Comparison of ENCODE assay signal across 9 cellular contexts in genomic region chr3:142209655-142210054, GRCh38. TPM values are rescaled to one million over a fixed set of nuclear protein-coding genes. Genes with fewer than 3 reads are reported as not detected.
DNase-seq lines count a peak whose midpoint lies in the region; ATAC-seq and TF ChIP-seq lines count a peak whose summit lies in the region.
"Had no signal": no experiment of that assay in that cellular context is flagged by ENCODE, and none has a peak within 500 bp of the region (broad histone marks: within the 10 kb centered on the region; RNA-seq: fewer than 3 reads in every experiment).

No MANE protein-coding gene starts in this region.

- H3K36me3 ChIP-seq in PC-3 (ENCODE audit: low read depth, low read length) (peaks cover 17% of the 10 kb centered on the region), neuronal stem cell (replicated peaks in 1 of 2; ENCODE audit: control insufficient read depth in 2 of 2, insufficient read depth in 2 of 2, low read length in 2 of 2) (peaks cover 1 to 56% of the 10 kb centered on the region in 2 donors)

- no peaks in the 10 kb centered on the region for H3K4me1 ChIP-seq in PC-3 (ENCODE audit: insufficient read depth, low read length)
- H3K4me1 ChIP-seq in neuronal stem cell (ENCODE audit: control insufficient read depth in 2 of 2, insufficient read depth in 1 of 2, low read depth in 1 of 2, low read length in 2 of 2): peaks cover 8 to 9% of the 10 kb centered on the region in 2 donors

- H3K4me2 ChIP-seq in PC-3 (ENCODE audit: low read length): no peak overlapping the region
- no peak overlapping the region for H3K4me2 ChIP-seq in neuronal stem cell (ENCODE audit: insufficient read depth, low read length, poor library complexity, severe bottlenecking)

- no peaks in the 10 kb centered on the region for H3F3A ChIP-seq in PC-3 (ENCODE audit: low read length, unreplicated experiment)

- H4K20me1 ChIP-seq in PC-3 (ENCODE audit: low read length): no peaks in the 10 kb centered on the region

- BruUV-seq in PC-3 (replicated peaks; lab: Mats Ljungman, UMichigan): no TSS peak

- intact Hi-C loops in PC-3 (cut with micrococcal nuclease): loop anchor here (5.0 kb wide), 1 partner anchor 82 kb away; no protein-coding TSS in a partner anchor
- intact Hi-C loops in activated T-helper 2 cell treated with anti-CD3 and anti-CD28 coated beads, Interferon-gamma antibody, Interleukin-2, Interleukin-4, amounts not matched to agents 10 μg/mL and 5 μg/mL and 100 μg/mL, durations not matched to agents 14 hours and 24 hours and 36 hours (cut with micrococcal nuclease): no loop called here

- no peak overlapping the region for H3K4ac ChIP-seq in neuronal stem cell (ENCODE audit: low read length)

- no peaks in the 10 kb centered on the region for H3K9me2 ChIP-seq in PC-3 (replicated peaks; ENCODE audit: low read length)

- no peaks in the 10 kb centered on the region for H3K27me3 ChIP-seq in PC-3 (ENCODE audit: low read length)
- no peaks in the 10 kb centered on the region for H3K27me3 ChIP-seq in neuronal stem cell (ENCODE audit: control insufficient read depth in 3 of 3, insufficient read depth in 3 of 3, low read depth in 1 of 3, low read length in 3 of 3)

- no peak overlapping the region for H2BK12ac ChIP-seq in neuronal stem cell (ENCODE audit: low read length)

- no peak overlapping the region for H3K4me3 Mint-ChIP-seq in activated T-helper 2 cell treated with anti-CD3 and anti-CD28 coated beads, Interferon-gamma antibody, Interleukin-2, Interleukin-4, amounts not matched to agents 10 μg/mL and 5 μg/mL and 100 μg/mL, durations not matched to agents 14 hours and 24 hours and 36 hours (ENCODE audit: low read depth)

- no peak overlapping the region for H3K27ac Mint-ChIP-seq in activated T-helper 2 cell treated with anti-CD3 and anti-CD28 coated beads, Interferon-gamma antibody, Interleukin-2, Interleukin-4, amounts not matched to agents 10 μg/mL and 5 μg/mL and 100 μg/mL, durations not matched to agents 14 hours and 24 hours and 36 hours

- no peaks in the 10 kb centered on the region for H3K27me3 Mint-ChIP-seq in activated T-helper 2 cell treated with anti-CD3 and anti-CD28 coated beads, Interferon-gamma antibody, Interleukin-2, Interleukin-4, amounts not matched to agents 10 μg/mL and 5 μg/mL and 100 μg/mL, durations not matched to agents 14 hours and 24 hours and 36 hours (ENCODE audit: low read depth)

- ATAC-seq in PC-3 (peak; percentile 82), GM19324 (IDR thresholded peaks at IDR 0.05; ENCODE audit: low FRiP score, unreplicated experiment) (no peak), HG03025 (IDR thresholded peaks at IDR 0.05; ENCODE audit: low FRiP score, unreplicated experiment) (no peak)

- H3K36me3 Mint-ChIP-seq in activated T-helper 2 cell treated with anti-CD3 and anti-CD28 coated beads, Interferon-gamma antibody, Interleukin-2, Interleukin-4, amounts not matched to agents 10 μg/mL and 5 μg/mL and 100 μg/mL, durations not matched to agents 14 hours and 24 hours and 36 hours (ENCODE audit: low read depth): peaks cover 70% of the 10 kb centered on the region

- H3K9ac ChIP-seq in PC-3 (ENCODE audit: low read length): no peak overlapping the region
- H3K9ac ChIP-seq in neuronal stem cell (ENCODE audit: low read depth, low read length, poor library complexity): no peak overlapping the region

- H3K79me1 ChIP-seq in neuronal stem cell (ENCODE audit: low read depth, low read length): no peaks in the 10 kb centered on the region

- H3K23ac ChIP-seq in neuronal stem cell (ENCODE audit: low read depth, low read length, poor library complexity): no peak overlapping the region

- H3K27ac ChIP-seq in PC-3 (ENCODE audit: low read length): no peak overlapping the region
- H3K27ac ChIP-seq in neuronal stem cell (replicated peaks; ENCODE audit: low read length): no peak overlapping the region
- H3K27ac ChIP-seq: HL-60 had no signal

- H3K18ac ChIP-seq in neuronal stem cell (ENCODE audit: low read length): no peak overlapping the region

- WGBS in neuronal stem cell (ENCODE audit: extremely low coverage in 2 of 2, insufficient read length in 2 of 2, insufficient replicate concordance in 1 of 2), 2 donors: no CpG with 5 or more reads among the region's 3 CpGs

- H3K9me3 Mint-ChIP-seq in activated T-helper 2 cell treated with anti-CD3 and anti-CD28 coated beads, Interferon-gamma antibody, Interleukin-2, Interleukin-4, amounts not matched to agents 10 μg/mL and 5 μg/mL and 100 μg/mL, durations not matched to agents 14 hours and 24 hours and 36 hours: peaks cover 7% of the 10 kb centered on the region

- no peak overlapping the region for H4K8ac ChIP-seq in neuronal stem cell (ENCODE audit: low read depth, low read length)

- H3K79me2 ChIP-seq in PC-3 (ENCODE audit: low read length): no peaks in the 10 kb centered on the region

- no peak overlapping the region for H2BK5ac ChIP-seq in neuronal stem cell (ENCODE audit: low read length)

- CTCF ChIA-PET in PC-3 (lab: Charles Lee): interaction anchor here (0.6 to 0.7 kb wide), 2 partner anchors 29 to 367 kb away, joined by 3 to 5 read pairs; no protein-coding TSS in a partner anchor

- H2BK15ac ChIP-seq in neuronal stem cell (ENCODE audit: low read length): no peak overlapping the region

- no peak overlapping the region for H2AK5ac ChIP-seq in neuronal stem cell (ENCODE audit: low read depth, low read length)

- no peak overlapping the region for H2AFZ ChIP-seq in PC-3 (ENCODE audit: low read length)
- H2AFZ ChIP-seq in neuronal stem cell (ENCODE audit: low read length): peak overlapping the region; percentile 50

- no peak overlapping the region for H2BK120ac ChIP-seq in neuronal stem cell (ENCODE audit: low read depth, low read length)

- DNase-seq in AG09319 (ENCODE audit: extremely low read depth, low read depth) (peak; percentile 49), PC-3 (peak; percentile 17), fibroblast of gingiva (ENCODE audit: low read depth) (peak; percentile 88), neuronal stem cell (ENCODE audit: low spot score) (no peak), SHP77 treated with DMSO at 0.1 percent for 48 hours (lab: John Stamatoyannopoulos, UW) (no peak)
- no peak for DNase-seq in activated T-helper 2 cell treated with anti-CD3 and anti-CD28 coated beads, Interferon-gamma antibody, Interleukin-2, Interleukin-4, amounts not matched to agents 10 μg/mL and 5 μg/mL and 100 μg/mL, durations not matched to agents 14 hours and 24 hours and 36 hours (ENCODE audit: low spot score)

- H3K9me3 ChIP-seq in PC-3 (ENCODE audit: low read length): no peaks in the 10 kb centered on the region
- H3K9me3 ChIP-seq in neuronal stem cell (replicated peaks in 1 of 2; ENCODE audit: control insufficient read depth in 2 of 2, insufficient read depth in 1 of 2, low read depth in 1 of 2, low read length in 2 of 2): peaks cover 4 to 12% of the 10 kb centered on the region in 2 donors

- H4K91ac ChIP-seq in neuronal stem cell (ENCODE audit: low read depth, low read length, poor library complexity): no peak overlapping the region

- H3K4me3 ChIP-seq in PC-3 (ENCODE audit: low read length) (no peak overlapping the region), neuronal stem cell (ENCODE audit: low read length in 2 of 2) (no peak overlapping the region)

- POLR2A ChIA-PET in PC-3 (lab: Charles Lee; ENCODE audit: unreplicated experiment): no interaction called here

- TF ChIP-seq CTCF in AG09319 (IDR thresholded peaks at IDR 0.05; ENCODE audit: low read depth, low read length) (no peak), PC-3 (conservative IDR thresholded peaks at IDR 0.05; ENCODE audit: low read depth, low read length) (no peak)

- no peak overlapping the region for H3K14ac ChIP-seq in neuronal stem cell (ENCODE audit: low read length)

- peaks cover 8% of the 10 kb centered on the region for H3K4me1 Mint-ChIP-seq in activated T-helper 2 cell treated with anti-CD3 and anti-CD28 coated beads, Interferon-gamma antibody, Interleukin-2, Interleukin-4, amounts not matched to agents 10 μg/mL and 5 μg/mL and 100 μg/mL, durations not matched to agents 14 hours and 24 hours and 36 hours (ENCODE audit: low read depth)

RNA-seq across cellular contexts. Expression of gene GK5, which starts 15.7 kb away (rescaled TPM):
- total RNA-seq in PC-3 (2014; rRNA removed): 4.6 and 5.5 TPM in 2 replicates
- 7.9 TPM for polyA plus RNA-seq in neuronal stem cell (2013, experiment 1 of 2)
- polyA plus RNA-seq in neuronal stem cell (2013, experiment 2 of 2): 8.5 TPM
- 20.1 and 22.0 TPM in 2 replicates for total RNA-seq in activated T-helper 2 cell treated with anti-CD3 and anti-CD28 coated beads, Interferon-gamma antibody, Interleukin-2, Interleukin-4, amounts not matched to agents 10 μg/mL and 5 μg/mL and 100 μg/mL, durations not matched to agents 14 hours and 24 hours and 36 hours

Comparison
In these comparisons a context has a peak if more than half of its experiments do, and no peak if none do; other contexts are left out.
1. DNase-seq: peak in AG09319 (single experiment), PC-3 (single experiment) and fibroblast of gingiva (single experiment); none in neuronal stem cell (single experiment), SHP77 treated with DMSO at 0.1 percent for 48 hours (single experiment) and activated T-helper 2 cell treated with anti-CD3 and anti-CD28 coated beads, Interferon-gamma antibody, Interleukin-2, Interleukin-4, amounts not matched to agents 10 μg/mL and 5 μg/mL and 100 μg/mL, durations not matched to agents 14 hours and 24 hours and 36 hours (single experiment).